Comparison of ENCODE assay signal across 13 cellular contexts in the genomic region with DNA sequence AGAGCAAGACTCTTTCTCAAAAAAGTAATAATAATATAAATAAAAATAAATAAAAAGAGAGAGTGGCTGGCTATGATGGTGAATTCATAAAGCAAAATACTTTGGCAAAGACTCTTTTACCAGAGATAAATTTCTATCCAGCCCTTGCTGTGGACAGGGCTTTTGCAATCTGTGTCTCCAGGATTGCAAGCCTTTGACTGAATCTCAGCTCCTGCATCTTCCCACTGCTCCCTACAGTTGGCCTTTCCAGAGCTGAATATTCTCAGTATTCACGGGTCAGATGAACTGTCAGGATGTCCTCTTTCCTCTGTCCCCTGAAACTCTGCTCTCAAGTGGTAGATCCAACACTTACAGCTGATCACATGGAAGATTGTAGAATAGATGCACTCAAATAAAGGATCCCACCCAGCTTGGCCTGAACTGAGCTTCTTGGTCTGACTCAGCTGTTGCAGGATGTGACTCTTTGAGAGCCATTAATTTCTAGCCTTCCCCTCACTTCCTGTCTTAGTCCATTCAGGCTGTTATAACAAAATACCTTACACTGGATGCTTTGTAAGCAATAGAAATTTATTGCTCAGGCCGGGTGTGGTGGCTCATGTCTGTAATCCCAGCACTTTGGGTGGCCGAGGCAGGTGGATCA.
DNase-seq lines count a peak whose midpoint lies in the region; ATAC-seq, FAIRE-seq and TF ChIP-seq lines count a peak whose summit lies in the region.
"Had no signal": no experiment of that assay in that cellular context is flagged by ENCODE, and none has a peak within 500 bp of the region (broad histone marks: within the 10 kb centered on the region; RNA-seq: fewer than 3 reads in every experiment).

No MANE protein-coding gene starts in this region.

- peak overlapping the region; percentile 41 for H2AFZ ChIP-seq in astrocyte (ENCODE audit: low read depth, low read length)

- H3K27ac Mint-ChIP-seq in MCF 10A (ENCODE audit: low read depth, unreplicated experiment) = no peak overlapping the region
- H3K27ac Mint-ChIP-seq in astrocyte (ENCODE audit: unreplicated experiment) = no peak overlapping the region
- no peak overlapping the region for H3K27ac Mint-ChIP-seq in stimulated activated effector memory CD8-positive, alpha-beta T cell treated with anti-CD3 and anti-CD28 coated beads, Interleukin-12 subunit alpha, Interleukin-12 subunit beta, amount 100 ng/mL, for 72 hours

- H3K9ac ChIP-seq in astrocyte (ENCODE audit: low read length) = no peak overlapping the region

- H3K4me1 ChIP-seq in breast epithelium (no peaks in the 10 kb centered on the region), astrocyte (ENCODE audit: insufficient read depth, low read length) (peaks cover 3% of the 10 kb centered on the region)
- H3K4me1 ChIP-seq: transverse colon had no signal

- H4K20me1 ChIP-seq in astrocyte (ENCODE audit: insufficient read depth, low read length) = no peaks in the 10 kb centered on the region

- H3K4me2 ChIP-seq in astrocyte (ENCODE audit: low read length) = no peak overlapping the region

- H3K9me3 ChIP-seq in breast epithelium (no peaks in the 10 kb centered on the region), astrocyte (ENCODE audit: insufficient read depth, low read depth, low read length) (peaks cover 5% of the 10 kb centered on the region)
- H3K9me3 ChIP-seq: transverse colon had no signal

- no peaks in the 10 kb centered on the region for H3K27me3 Mint-ChIP-seq in MCF 10A (ENCODE audit: insufficient read depth, unreplicated experiment)
- no peaks in the 10 kb centered on the region for H3K27me3 Mint-ChIP-seq in astrocyte (ENCODE audit: low read depth, unreplicated experiment)

- intact Hi-C loops in MCF 10A (cut with micrococcal nuclease) (no loop called here), breast epithelium (cut with DNase I; ENCODE audit: low total_unique reads) (no loop called here)

- peak; percentile 90 for ATAC-seq in HG02938 (IDR thresholded peaks at IDR 0.05; ENCODE audit: unreplicated experiment)
- ATAC-seq in stimulated activated effector memory CD8-positive, alpha-beta T cell treated with anti-CD3 and anti-CD28 coated beads, Interleukin-12 subunit alpha, Interleukin-12 subunit beta, amount 100 ng/mL, for 72 hours = peak; percentile 43

- no peaks in the 10 kb centered on the region for H3K36me3 ChIP-seq in breast epithelium
- H3K36me3 ChIP-seq in astrocyte (ENCODE audit: insufficient read depth, low read length) = no peaks in the 10 kb centered on the region
- H3K36me3 ChIP-seq: transverse colon had no signal

- H3K4me3 ChIP-seq in breast epithelium = no peak overlapping the region
- H3K4me3 ChIP-seq in astrocyte (ENCODE audit: insufficient read depth, low read depth, low read length) = no peak overlapping the region
- H3K4me3 ChIP-seq: transverse colon had no signal

- TF ChIP-seq CTCF in MCF 10A (IDR thresholded peaks at IDR 0.05; ENCODE audit: unreplicated experiment) = no peak
- TF ChIP-seq CTCF in breast epithelium (IDR thresholded peaks at IDR 0.05) = no peak
- no peak for TF ChIP-seq CTCF in astrocyte (IDR thresholded peaks at IDR 0.05; ENCODE audit: insufficient read depth, low read depth, low read length)

- no TSS peak for BruUV-seq in MCF 10A (replicated peaks; lab: Mats Ljungman, UMichigan)

- H3K4me3 Mint-ChIP-seq in MCF 10A (ENCODE audit: unreplicated experiment) (no peak overlapping the region), astrocyte (ENCODE audit: unreplicated experiment) (no peak overlapping the region)
- no peak overlapping the region for H3K4me3 Mint-ChIP-seq in stimulated activated effector memory CD8-positive, alpha-beta T cell treated with anti-CD3 and anti-CD28 coated beads, Interleukin-12 subunit alpha, Interleukin-12 subunit beta, amount 100 ng/mL, for 72 hours

- no peaks in the 10 kb centered on the region for H3K36me3 Mint-ChIP-seq in MCF 10A (ENCODE audit: insufficient read depth, unreplicated experiment)
- no peaks in the 10 kb centered on the region for H3K36me3 Mint-ChIP-seq in astrocyte (ENCODE audit: low read depth, unreplicated experiment)
- H3K36me3 Mint-ChIP-seq in stimulated activated effector memory CD8-positive, alpha-beta T cell treated with anti-CD3 and anti-CD28 coated beads, Interleukin-12 subunit alpha, Interleukin-12 subunit beta, amount 100 ng/mL, for 72 hours = no peaks in the 10 kb centered on the region

- H3K27ac ChIP-seq in breast epithelium = no peak overlapping the region
- H3K27ac ChIP-seq in astrocyte (ENCODE audit: low read depth, low read length) = no peak overlapping the region

- DNase-seq in MCF 10A (ENCODE audit: unreplicated experiment) = peak; percentile 11
- DNase-seq in breast epithelium (ENCODE audit: low spot score in 2 of 2) = no peak
- peak; percentile 59 for DNase-seq in astrocyte (ENCODE audit: low read depth)
- DNase-seq in stimulated activated effector memory CD8-positive, alpha-beta T cell treated with anti-CD3 and anti-CD28 coated beads, Interleukin-12 subunit alpha, Interleukin-12 subunit beta, amount 100 ng/mL, for 72 hours (ENCODE audit: low spot score in 2 of 2) = no peak
- no peak for DNase-seq in NCI-H1436 (lab: John Stamatoyannopoulos, UW)
- DNase-seq in SK-N-DZ (ENCODE audit: low spot score) = no peak
- no peak for DNase-seq in HUDEP-2 (lab: John Stamatoyannopoulos, UW; ENCODE audit: unreplicated experiment in 76 of 76)
- DNase-seq: amygdala; NCI-H1092; stimulated activated CD4-positive, alpha-beta T cell treated with anti-CD3 and anti-CD28 coated beads, Interleukin-4, amount 100 ng/mL, for 1 hour; transverse colon had no signal

- CTCF ChIA-PET in MCF 10A (lab: Yijun Ruan, JAX) = interaction anchor here (1.4 kb wide), 1 partner anchor 11 kb away, joined by 5 read pairs; no protein-coding TSS in a partner anchor

- POLR2A ChIA-PET in MCF 10A (lab: Yijun Ruan, JAX) = no interaction called here

- H3K79me2 ChIP-seq in astrocyte (ENCODE audit: insufficient read depth, low read length) = no peaks in the 10 kb centered on the region

- H3K4me1 Mint-ChIP-seq in MCF 10A (ENCODE audit: insufficient read depth, unreplicated experiment) (no peaks in the 10 kb centered on the region), astrocyte (ENCODE audit: low read depth, unreplicated experiment) (peaks cover 2% of the 10 kb centered on the region)
- no peaks in the 10 kb centered on the region for H3K4me1 Mint-ChIP-seq in stimulated activated effector memory CD8-positive, alpha-beta T cell treated with anti-CD3 and anti-CD28 coated beads, Interleukin-12 subunit alpha, Interleukin-12 subunit beta, amount 100 ng/mL, for 72 hours

- FAIRE-seq in astrocyte (lab: Jason Lieb, UNC) = no peak
- FAIRE-seq: A204.1 had no signal

- H3K27me3 ChIP-seq in breast epithelium (no peaks in the 10 kb centered on the region), astrocyte (ENCODE audit: insufficient read depth, low read length) (no peaks in the 10 kb centered on the region)
- H3K27me3 ChIP-seq: transverse colon had no signal

- no peaks in the 10 kb centered on the region for H3K9me3 Mint-ChIP-seq in MCF 10A (ENCODE audit: unreplicated experiment)
- H3K9me3 Mint-ChIP-seq in astrocyte (ENCODE audit: unreplicated experiment) = peaks cover 2% of the 10 kb centered on the region
- H3K9me3 Mint-ChIP-seq in stimulated activated effector memory CD8-positive, alpha-beta T cell treated with anti-CD3 and anti-CD28 coated beads, Interleukin-12 subunit alpha, Interleukin-12 subunit beta, amount 100 ng/mL, for 72 hours = no peaks in the 10 kb centered on the region

- no peak for TF ChIP-seq POLR2A in breast epithelium (IDR thresholded peaks at IDR 0.05)

Comparison
In these comparisons a context has a peak if more than half of its experiments do, and no peak if none do; other contexts are left out.
1. DNase-seq: peak in MCF 10A (single experiment) and astrocyte (single experiment); none in breast epithelium (0 of 2), stimulated activated effector memory CD8-positive, alpha-beta T cell treated with anti-CD3 and anti-CD28 coated beads, Interleukin-12 subunit alpha, Interleukin-12 subunit beta, amount 100 ng/mL, for 72 hours (0 of 2), NCI-H1436 (single experiment), SK-N-DZ (single experiment) and HUDEP-2 (0 of 76).